ENCODE assay signal across 1 cellular context in the genomic region with DNA sequence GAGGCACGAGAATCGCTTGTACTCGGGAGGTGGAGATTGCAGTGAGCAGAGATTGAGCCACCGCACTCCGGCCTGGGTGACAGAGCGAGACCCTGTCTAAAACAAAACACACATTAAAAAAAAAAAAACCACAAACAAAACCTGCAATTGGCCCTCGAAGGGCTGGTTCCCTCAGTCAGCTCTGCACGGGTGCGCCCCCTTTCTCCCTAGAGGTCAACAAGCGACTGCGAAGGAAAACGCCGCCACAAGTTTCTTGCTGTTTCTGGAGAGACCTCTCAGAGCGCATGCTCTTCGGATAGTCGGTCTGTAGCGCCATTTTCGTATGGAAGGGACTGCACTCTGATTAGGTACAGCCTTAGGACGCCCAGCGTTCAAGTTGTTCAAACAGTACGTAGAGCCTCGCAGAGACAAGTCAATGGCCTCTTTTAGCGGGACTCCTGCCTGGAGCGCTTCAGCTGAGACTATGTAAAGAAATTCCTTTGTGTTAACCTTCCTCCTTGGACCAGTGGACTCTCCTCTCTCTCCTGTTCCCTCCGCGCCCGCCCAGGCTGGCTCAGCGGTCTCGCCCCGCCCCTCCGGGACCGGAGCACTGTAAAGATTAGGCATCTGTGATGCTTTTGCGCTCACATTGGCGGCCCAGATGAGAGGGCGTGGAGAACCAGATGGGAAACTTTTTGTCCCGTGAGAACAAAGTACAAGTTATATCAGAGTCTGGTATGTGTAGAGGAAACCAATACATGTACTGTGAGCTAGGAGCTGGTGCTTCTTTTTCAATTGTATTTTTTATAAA.
A peak's percentile ranks its signal among the peaks of the same experiment; 100 is the strongest.
TF ChIP-seq lines count a peak whose summit lies in the region.

No MANE protein-coding gene starts in this region.

TF ChIP-seq in HepG2, 621 proteins besides CTCF, POLR2A, EP300 and RAD21 (continued from another document and continues in another):
- TF ChIP-seq, protein P1, sequence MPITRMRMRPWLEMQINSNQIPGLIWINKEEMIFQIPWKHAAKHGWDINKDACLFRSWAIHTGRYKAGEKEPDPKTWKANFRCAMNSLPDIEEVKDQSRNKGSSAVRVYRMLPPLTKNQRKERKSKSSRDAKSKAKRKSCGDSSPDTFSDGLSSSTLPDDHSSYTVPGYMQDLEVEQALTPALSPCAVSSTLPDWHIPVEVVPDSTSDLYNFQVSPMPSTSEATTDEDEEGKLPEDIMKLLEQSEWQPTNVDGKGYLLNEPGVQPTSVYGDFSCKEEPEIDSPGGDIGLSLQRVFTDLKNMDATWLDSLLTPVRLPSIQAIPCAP (CRISPR knock-in tag; IDR thresholded peaks at IDR 0.05; ENCODE audit: low read depth): no peak
- TF ChIP-seq, protein P2, sequence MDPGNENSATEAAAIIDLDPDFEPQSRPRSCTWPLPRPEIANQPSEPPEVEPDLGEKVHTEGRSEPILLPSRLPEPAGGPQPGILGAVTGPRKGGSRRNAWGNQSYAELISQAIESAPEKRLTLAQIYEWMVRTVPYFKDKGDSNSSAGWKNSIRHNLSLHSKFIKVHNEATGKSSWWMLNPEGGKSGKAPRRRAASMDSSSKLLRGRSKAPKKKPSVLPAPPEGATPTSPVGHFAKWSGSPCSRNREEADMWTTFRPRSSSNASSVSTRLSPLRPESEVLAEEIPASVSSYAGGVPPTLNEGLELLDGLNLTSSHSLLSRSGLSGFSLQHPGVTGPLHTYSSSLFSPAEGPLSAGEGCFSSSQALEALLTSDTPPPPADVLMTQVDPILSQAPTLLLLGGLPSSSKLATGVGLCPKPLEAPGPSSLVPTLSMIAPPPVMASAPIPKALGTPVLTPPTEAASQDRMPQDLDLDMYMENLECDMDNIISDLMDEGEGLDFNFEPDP (CRISPR knock-in tag; conservative IDR thresholded peaks at IDR 0.05): no peak
- TF ChIP-seq TEAD3 (CRISPR knock-in tag; optimal IDR thresholded peaks at IDR 0.05; ENCODE audit: borderline replicate concordance) (no peak), FOSL1 (CRISPR knock-in tag; IDR thresholded peaks at IDR 0.05; ENCODE audit: borderline replicate concordance) (no peak), ETV6 (CRISPR knock-in tag; conservative IDR thresholded peaks at IDR 0.05) (no peak), SMYD3 (CRISPR knock-in tag; IDR thresholded peaks at IDR 0.05) (no peak), ZFX (CRISPR knock-in tag; IDR thresholded peaks at IDR 0.05; ENCODE audit: low read depth) (peak; percentile 43; the same call in 1 of the 2 replicates), ZNF556 (CRISPR knock-in tag; IDR thresholded peaks at IDR 0.05; ENCODE audit: borderline replicate concordance) (no peak), ZFP62 (CRISPR knock-in tag; IDR thresholded peaks at IDR 0.05) (no peak), ZNF572 (CRISPR knock-in tag; IDR thresholded peaks at IDR 0.05) (no peak), ZNF263 (CRISPR knock-in tag; IDR thresholded peaks at IDR 0.05) (peak; percentile 15; the same call in 1 of the 2 replicates), ISL2 (CRISPR knock-in tag; IDR thresholded peaks at IDR 0.05) (0 out of 2 replicates have a peak, but pooled peaks have one; percentile 17), ZNF274 (CRISPR knock-in tag; IDR thresholded peaks at IDR 0.05) (no peak), MEIS1 (CRISPR knock-in tag; IDR thresholded peaks at IDR 0.05; ENCODE audit: borderline replicate concordance) (no peak), ZNF891 (CRISPR knock-in tag; IDR thresholded peaks at IDR 0.05) (no peak), ZNF260 (CRISPR knock-in tag; IDR thresholded peaks at IDR 0.05; ENCODE audit: borderline replicate concordance, low read depth) (no peak), KDM3A (CRISPR knock-in tag; IDR thresholded peaks at IDR 0.05; ENCODE audit: low read depth) (no peak), ZFP41 (CRISPR knock-in tag; IDR thresholded peaks at IDR 0.05; ENCODE audit: borderline replicate concordance) (no peak), STAT5B (CRISPR knock-in tag; IDR thresholded peaks at IDR 0.05) (no peak), RXRA (CRISPR knock-in tag; IDR thresholded peaks at IDR 0.05) (0 out of 2 replicates have a peak, but pooled peaks have one; percentile 40), ZNF883 (CRISPR knock-in tag; IDR thresholded peaks at IDR 0.05; ENCODE audit: not compliant biosample characterization) (no peak), HDAC2 (CRISPR knock-in tag; IDR thresholded peaks at IDR 0.05) (0 out of 2 replicates have a peak, but pooled peaks have one; percentile 42), FOXA1 (IDR thresholded peaks at IDR 0.05) (no peak), FOXA1 (CRISPR knock-in tag; IDR thresholded peaks at IDR 0.05) (peak; percentile 48), FOXJ3 (CRISPR knock-in tag; IDR thresholded peaks at IDR 0.05; ENCODE audit: borderline replicate concordance) (no peak), ZKSCAN5 (CRISPR knock-in tag; IDR thresholded peaks at IDR 0.05) (no peak), ZNF761 (CRISPR knock-in tag; conservative IDR thresholded peaks at IDR 0.05) (no peak), RNF2 (conservative IDR thresholded peaks at IDR 0.05; ENCODE audit: low read depth) (no peak), MTF1 (CRISPR knock-in tag; IDR thresholded peaks at IDR 0.05) (no peak), SRSF4 (IDR thresholded peaks at IDR 0.05; ENCODE audit: low read depth, low read length, poor library complexity, severe bottlenecking) (no peak), SALL1 (CRISPR knock-in tag; IDR thresholded peaks at IDR 0.05) (peak; percentile 67), FOSL2 (CRISPR knock-in tag; IDR thresholded peaks at IDR 0.05) (0 out of 2 replicates have a peak, but pooled peaks have one; percentile 7), MAFG (CRISPR knock-in tag; IDR thresholded peaks at IDR 0.05) (no peak)
- TF ChIP-seq, protein P3, sequence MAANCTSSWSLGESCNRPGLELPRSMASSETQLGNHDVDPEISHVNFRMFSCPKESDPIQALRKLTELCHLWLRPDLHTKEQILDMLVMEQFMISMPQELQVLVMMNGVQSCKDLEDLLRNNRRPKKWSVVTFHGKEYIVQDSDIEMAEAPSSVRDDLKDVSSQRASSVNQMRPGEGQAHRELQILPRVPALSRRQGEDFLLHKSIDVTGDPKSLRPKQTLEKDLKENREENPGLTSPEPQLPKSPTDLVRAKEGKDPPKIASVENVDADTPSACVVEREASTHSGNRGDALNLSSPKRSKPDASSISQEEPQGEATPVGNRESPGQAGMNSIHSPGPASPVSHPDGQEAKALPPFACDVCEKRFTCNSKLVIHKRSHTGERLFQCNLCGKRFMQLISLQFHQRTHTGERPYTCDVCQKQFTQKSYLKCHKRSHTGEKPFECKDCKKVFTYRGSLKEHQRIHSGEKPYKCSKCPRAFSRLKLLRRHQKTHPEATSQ (CRISPR knock-in tag; IDR thresholded peaks at IDR 0.05; ENCODE audit: borderline replicate concordance): no peak
- TF ChIP-seq, protein P4, sequence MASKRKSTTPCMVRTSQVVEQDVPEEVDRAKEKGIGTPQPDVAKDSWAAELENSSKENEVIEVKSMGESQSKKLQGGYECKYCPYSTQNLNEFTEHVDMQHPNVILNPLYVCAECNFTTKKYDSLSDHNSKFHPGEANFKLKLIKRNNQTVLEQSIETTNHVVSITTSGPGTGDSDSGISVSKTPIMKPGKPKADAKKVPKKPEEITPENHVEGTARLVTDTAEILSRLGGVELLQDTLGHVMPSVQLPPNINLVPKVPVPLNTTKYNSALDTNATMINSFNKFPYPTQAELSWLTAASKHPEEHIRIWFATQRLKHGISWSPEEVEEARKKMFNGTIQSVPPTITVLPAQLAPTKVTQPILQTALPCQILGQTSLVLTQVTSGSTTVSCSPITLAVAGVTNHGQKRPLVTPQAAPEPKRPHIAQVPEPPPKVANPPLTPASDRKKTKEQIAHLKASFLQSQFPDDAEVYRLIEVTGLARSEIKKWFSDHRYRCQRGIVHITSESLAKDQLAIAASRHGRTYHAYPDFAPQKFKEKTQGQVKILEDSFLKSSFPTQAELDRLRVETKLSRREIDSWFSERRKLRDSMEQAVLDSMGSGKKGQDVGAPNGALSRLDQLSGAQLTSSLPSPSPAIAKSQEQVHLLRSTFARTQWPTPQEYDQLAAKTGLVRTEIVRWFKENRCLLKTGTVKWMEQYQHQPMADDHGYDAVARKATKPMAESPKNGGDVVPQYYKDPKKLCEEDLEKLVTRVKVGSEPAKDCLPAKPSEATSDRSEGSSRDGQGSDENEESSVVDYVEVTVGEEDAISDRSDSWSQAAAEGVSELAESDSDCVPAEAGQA (IDR thresholded peaks at IDR 0.05; ENCODE audit: low read depth): no peak
- TF ChIP-seq, protein P4 (CRISPR knock-in tag; IDR thresholded peaks at IDR 0.05; ENCODE audit: borderline replicate concordance): no peak
- TF ChIP-seq, protein P5, sequence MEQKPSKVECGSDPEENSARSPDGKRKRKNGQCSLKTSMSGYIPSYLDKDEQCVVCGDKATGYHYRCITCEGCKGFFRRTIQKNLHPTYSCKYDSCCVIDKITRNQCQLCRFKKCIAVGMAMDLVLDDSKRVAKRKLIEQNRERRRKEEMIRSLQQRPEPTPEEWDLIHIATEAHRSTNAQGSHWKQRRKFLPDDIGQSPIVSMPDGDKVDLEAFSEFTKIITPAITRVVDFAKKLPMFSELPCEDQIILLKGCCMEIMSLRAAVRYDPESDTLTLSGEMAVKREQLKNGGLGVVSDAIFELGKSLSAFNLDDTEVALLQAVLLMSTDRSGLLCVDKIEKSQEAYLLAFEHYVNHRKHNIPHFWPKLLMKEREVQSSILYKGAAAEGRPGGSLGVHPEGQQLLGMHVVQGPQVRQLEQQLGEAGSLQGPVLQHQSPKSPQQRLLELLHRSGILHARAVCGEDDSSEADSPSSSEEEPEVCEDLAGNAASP (CRISPR knock-in tag; IDR thresholded peaks at IDR 0.05; ENCODE audit: borderline replicate concordance): no peak
- TF ChIP-seq, protein P6, sequence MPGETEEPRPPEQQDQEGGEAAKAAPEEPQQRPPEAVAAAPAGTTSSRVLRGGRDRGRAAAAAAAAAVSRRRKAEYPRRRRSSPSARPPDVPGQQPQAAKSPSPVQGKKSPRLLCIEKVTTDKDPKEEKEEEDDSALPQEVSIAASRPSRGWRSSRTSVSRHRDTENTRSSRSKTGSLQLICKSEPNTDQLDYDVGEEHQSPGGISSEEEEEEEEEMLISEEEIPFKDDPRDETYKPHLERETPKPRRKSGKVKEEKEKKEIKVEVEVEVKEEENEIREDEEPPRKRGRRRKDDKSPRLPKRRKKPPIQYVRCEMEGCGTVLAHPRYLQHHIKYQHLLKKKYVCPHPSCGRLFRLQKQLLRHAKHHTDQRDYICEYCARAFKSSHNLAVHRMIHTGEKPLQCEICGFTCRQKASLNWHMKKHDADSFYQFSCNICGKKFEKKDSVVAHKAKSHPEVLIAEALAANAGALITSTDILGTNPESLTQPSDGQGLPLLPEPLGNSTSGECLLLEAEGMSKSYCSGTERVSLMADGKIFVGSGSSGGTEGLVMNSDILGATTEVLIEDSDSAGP (CRISPR knock-in tag; IDR thresholded peaks at IDR 0.05; ENCODE audit: borderline replicate concordance): no peak
- TF ChIP-seq, protein P7, sequence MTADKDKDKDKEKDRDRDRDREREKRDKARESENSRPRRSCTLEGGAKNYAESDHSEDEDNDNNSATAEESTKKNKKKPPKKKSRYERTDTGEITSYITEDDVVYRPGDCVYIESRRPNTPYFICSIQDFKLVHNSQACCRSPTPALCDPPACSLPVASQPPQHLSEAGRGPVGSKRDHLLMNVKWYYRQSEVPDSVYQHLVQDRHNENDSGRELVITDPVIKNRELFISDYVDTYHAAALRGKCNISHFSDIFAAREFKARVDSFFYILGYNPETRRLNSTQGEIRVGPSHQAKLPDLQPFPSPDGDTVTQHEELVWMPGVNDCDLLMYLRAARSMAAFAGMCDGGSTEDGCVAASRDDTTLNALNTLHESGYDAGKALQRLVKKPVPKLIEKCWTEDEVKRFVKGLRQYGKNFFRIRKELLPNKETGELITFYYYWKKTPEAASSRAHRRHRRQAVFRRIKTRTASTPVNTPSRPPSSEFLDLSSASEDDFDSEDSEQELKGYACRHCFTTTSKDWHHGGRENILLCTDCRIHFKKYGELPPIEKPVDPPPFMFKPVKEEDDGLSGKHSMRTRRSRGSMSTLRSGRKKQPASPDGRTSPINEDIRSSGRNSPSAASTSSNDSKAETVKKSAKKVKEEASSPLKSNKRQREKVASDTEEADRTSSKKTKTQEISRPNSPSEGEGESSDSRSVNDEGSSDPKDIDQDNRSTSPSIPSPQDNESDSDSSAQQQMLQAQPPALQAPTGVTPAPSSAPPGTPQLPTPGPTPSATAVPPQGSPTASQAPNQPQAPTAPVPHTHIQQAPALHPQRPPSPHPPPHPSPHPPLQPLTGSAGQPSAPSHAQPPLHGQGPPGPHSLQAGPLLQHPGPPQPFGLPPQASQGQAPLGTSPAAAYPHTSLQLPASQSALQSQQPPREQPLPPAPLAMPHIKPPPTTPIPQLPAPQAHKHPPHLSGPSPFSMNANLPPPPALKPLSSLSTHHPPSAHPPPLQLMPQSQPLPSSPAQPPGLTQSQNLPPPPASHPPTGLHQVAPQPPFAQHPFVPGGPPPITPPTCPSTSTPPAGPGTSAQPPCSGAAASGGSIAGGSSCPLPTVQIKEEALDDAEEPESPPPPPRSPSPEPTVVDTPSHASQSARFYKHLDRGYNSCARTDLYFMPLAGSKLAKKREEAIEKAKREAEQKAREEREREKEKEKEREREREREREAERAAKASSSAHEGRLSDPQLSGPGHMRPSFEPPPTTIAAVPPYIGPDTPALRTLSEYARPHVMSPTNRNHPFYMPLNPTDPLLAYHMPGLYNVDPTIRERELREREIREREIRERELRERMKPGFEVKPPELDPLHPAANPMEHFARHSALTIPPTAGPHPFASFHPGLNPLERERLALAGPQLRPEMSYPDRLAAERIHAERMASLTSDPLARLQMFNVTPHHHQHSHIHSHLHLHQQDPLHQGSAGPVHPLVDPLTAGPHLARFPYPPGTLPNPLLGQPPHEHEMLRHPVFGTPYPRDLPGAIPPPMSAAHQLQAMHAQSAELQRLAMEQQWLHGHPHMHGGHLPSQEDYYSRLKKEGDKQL (CRISPR knock-in tag; IDR thresholded peaks at IDR 0.05; ENCODE audit: low read depth): no peak
